Comparison of ENCODE assay signal across 17 cellular contexts in the genomic region with DNA sequence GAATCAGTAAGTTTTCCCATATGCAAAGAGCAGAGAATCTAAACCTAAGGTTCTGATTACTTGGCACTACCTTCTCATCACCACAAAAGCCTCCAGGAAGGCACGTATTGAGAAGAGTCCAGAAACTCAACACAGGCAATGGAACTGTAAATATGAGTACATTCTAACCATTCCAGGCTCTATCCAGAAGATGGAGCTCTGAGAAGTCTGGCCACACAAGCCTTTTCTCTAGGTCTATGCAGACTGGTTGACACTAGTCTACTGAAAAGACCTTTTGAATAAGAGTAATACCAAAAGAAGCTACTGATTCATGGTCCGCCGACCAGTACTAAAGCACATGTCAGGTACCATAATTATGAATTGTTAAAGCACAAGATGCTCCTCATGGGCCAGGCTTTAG. TPM values are rescaled to one million over a fixed set of nuclear protein-coding genes. Genes with fewer than 3 reads are reported as not detected.
DNase-seq lines count a peak whose midpoint lies in the region; ATAC-seq, FAIRE-seq and TF ChIP-seq lines count a peak whose summit lies in the region.
"Had no signal": no experiment of that assay in that cellular context is flagged by ENCODE, and none has a peak within 500 bp of the region (broad histone marks: within the 10 kb centered on the region; RNA-seq: fewer than 3 reads in every experiment).

No MANE protein-coding gene starts in this region.

- no peaks in the 10 kb centered on the region for H3K9me1 ChIP-seq in K562 (ENCODE audit: control insufficient read depth, insufficient read depth, low read length)

- TF ChIP-seq POLR2A in K562 (conservative IDR thresholded peaks at IDR 0.05): no peak

- H3K79me2 ChIP-seq in Karpas-422 (ENCODE audit: low read length) (peaks cover 80% of the 10 kb centered on the region), K562 (ENCODE audit: control insufficient read depth, insufficient read depth, low read length) (peaks cover 69% of the 10 kb centered on the region), osteoblast (ENCODE audit: insufficient read depth, low read length) (peaks cover 86% of the 10 kb centered on the region)

- FAIRE-seq in K562 (lab: Jason Lieb, UNC) (no peak), urothelium cell line (lab: Jason Lieb, UNC) (no peak)
- FAIRE-seq: TTC549 had no signal

- H3K27me3 ChIP-seq in Karpas-422 (ENCODE audit: low read length) (no peaks in the 10 kb centered on the region), K562 (ENCODE audit: control insufficient read depth in 2 of 2, insufficient read depth in 2 of 2, low read length in 2 of 2) (no peaks in the 10 kb centered on the region), osteoblast (ENCODE audit: insufficient read depth, low read length) (no peaks in the 10 kb centered on the region)
- H3K27me3 ChIP-seq: left lung, transverse colon had no signal

- no peak overlapping the region for H3K27ac Mint-ChIP-seq in activated CD8-positive, alpha-beta T cell treated with anti-CD3 and anti-CD28 coated beads for 36 hours
- no peak overlapping the region for H3K27ac Mint-ChIP-seq in activated CD8-positive, alpha-beta T cell treated with anti-CD3 and anti-CD28 coated beads, Interleukin-2, amount 10 ng/mL, durations not matched to agents 7 days and 5 days
- no peak overlapping the region for H3K27ac Mint-ChIP-seq in activated naive CD4-positive, alpha-beta T cell treated with anti-CD3 and anti-CD28 coated beads for 36 hours
- H3K27ac Mint-ChIP-seq: activated naive CD8-positive, alpha-beta T cell treated with anti-CD3 and anti-CD28 coated beads, Interleukin-2, amount 10 ng/mL, durations not matched to agents 7 days and 5 days had no signal

- H3K27me3 Mint-ChIP-seq in activated CD8-positive, alpha-beta T cell treated with anti-CD3 and anti-CD28 coated beads for 36 hours: no peaks in the 10 kb centered on the region
- H3K27me3 Mint-ChIP-seq in activated CD8-positive, alpha-beta T cell treated with anti-CD3 and anti-CD28 coated beads, Interleukin-2, amount 10 ng/mL, durations not matched to agents 7 days and 5 days (ENCODE audit: low read depth): no peaks in the 10 kb centered on the region
- H3K27me3 Mint-ChIP-seq in activated naive CD4-positive, alpha-beta T cell treated with anti-CD3 and anti-CD28 coated beads for 36 hours (ENCODE audit: low read depth): no peaks in the 10 kb centered on the region
- H3K27me3 Mint-ChIP-seq: activated naive CD8-positive, alpha-beta T cell treated with anti-CD3 and anti-CD28 coated beads, Interleukin-2, amount 10 ng/mL, durations not matched to agents 7 days and 5 days; brain had no signal

- H3K9me2 ChIP-seq in Karpas-422 (replicated peaks; ENCODE audit: insufficient read depth, low read length): no peaks in the 10 kb centered on the region

- H3K9me3 ChIP-seq in Karpas-422 (ENCODE audit: low read length) (no peaks in the 10 kb centered on the region), K562 (replicated peaks; ENCODE audit: control insufficient read depth, insufficient read depth, low read depth, low read length) (no peaks in the 10 kb centered on the region), osteoblast (ENCODE audit: low read depth, low read length) (no peaks in the 10 kb centered on the region)
- H3K9me3 ChIP-seq: HAP-1, left lung, transverse colon had no signal

- H3K4me1 ChIP-seq in Karpas-422 (ENCODE audit: low read length): no peaks in the 10 kb centered on the region
- H3K4me1 ChIP-seq in K562 (replicated peaks in 1 of 2; ENCODE audit: control insufficient read depth in 2 of 2, insufficient read depth in 2 of 2, low read length in 2 of 2): 0 out of 5 replicates have a peak, but pooled peaks cover 0 to 4% of the 10 kb centered on the region in 2 experiments
- H3K4me1 ChIP-seq in osteoblast (ENCODE audit: insufficient read depth, low read length): peaks cover 41% of the 10 kb centered on the region

- H3K9ac ChIP-seq in Karpas-422 (ENCODE audit: low read length) (no peak overlapping the region), K562 (ENCODE audit: insufficient read depth in 1 of 2, low read depth in 2 of 2, low read length in 2 of 2) (no peak overlapping the region)

- 91% methylated on average over 3 of the region's 3 CpGs for WGBS in K562 (ENCODE audit: insufficient coverage, low coverage, missing lambda C conversion rate)

- H3K9me3 Mint-ChIP-seq in activated CD8-positive, alpha-beta T cell treated with anti-CD3 and anti-CD28 coated beads for 36 hours: no peaks in the 10 kb centered on the region
- H3K9me3 Mint-ChIP-seq in activated CD8-positive, alpha-beta T cell treated with anti-CD3 and anti-CD28 coated beads, Interleukin-2, amount 10 ng/mL, durations not matched to agents 7 days and 5 days (ENCODE audit: insufficient read depth): no peaks in the 10 kb centered on the region
- no peaks in the 10 kb centered on the region for H3K9me3 Mint-ChIP-seq in activated naive CD4-positive, alpha-beta T cell treated with anti-CD3 and anti-CD28 coated beads for 36 hours
- H3K9me3 Mint-ChIP-seq: activated naive CD8-positive, alpha-beta T cell treated with anti-CD3 and anti-CD28 coated beads, Interleukin-2, amount 10 ng/mL, durations not matched to agents 7 days and 5 days; brain had no signal

- intact Hi-C loops in activated CD8-positive, alpha-beta T cell treated with anti-CD3 and anti-CD28 coated beads for 36 hours (cut with micrococcal nuclease): no loop called here
- intact Hi-C loops in K562 (cut with micrococcal nuclease): no loop called here
- intact Hi-C loops in activated naive CD4-positive, alpha-beta T cell treated with anti-CD3 and anti-CD28 coated beads for 36 hours (cut with micrococcal nuclease): no loop called here

- H3K4me1 Mint-ChIP-seq in activated CD8-positive, alpha-beta T cell treated with anti-CD3 and anti-CD28 coated beads for 36 hours (ENCODE audit: low read depth): peaks cover 35% of the 10 kb centered on the region
- peaks cover 4% of the 10 kb centered on the region for H3K4me1 Mint-ChIP-seq in activated CD8-positive, alpha-beta T cell treated with anti-CD3 and anti-CD28 coated beads, Interleukin-2, amount 10 ng/mL, durations not matched to agents 7 days and 5 days (ENCODE audit: low read depth)
- H3K4me1 Mint-ChIP-seq in activated naive CD4-positive, alpha-beta T cell treated with anti-CD3 and anti-CD28 coated beads for 36 hours (ENCODE audit: low read depth): peaks cover 28% of the 10 kb centered on the region

- TF ChIP-seq EP300 in K562 (IDR thresholded peaks at IDR 0.05; ENCODE audit: low read length): no peak

- H3K4me3 ChIP-seq in Karpas-422 (ENCODE audit: low read length): no peak overlapping the region
- H3K4me3 ChIP-seq in K562: no peak overlapping the region
- H3K4me3 ChIP-seq in osteoblast (ENCODE audit: insufficient read depth, low read length): no peak overlapping the region
- H3K4me3 ChIP-seq: HAP-1, left lung, transverse colon had no signal

- ATAC-seq in activated CD8-positive, alpha-beta T cell treated with anti-CD3 and anti-CD28 coated beads for 36 hours: peak; percentile 55
- ATAC-seq in activated CD8-positive, alpha-beta T cell treated with anti-CD3 and anti-CD28 coated beads, Interleukin-2, amount 10 ng/mL, durations not matched to agents 7 days and 5 days: no peak
- ATAC-seq in K562: peak; percentile 61; the same call in 2 of the 3 replicates
- ATAC-seq: left lung had no signal

- CTCF ChIA-PET in activated CD8-positive, alpha-beta T cell treated with anti-CD3 and anti-CD28 coated beads for 36 hours (lab: Charles Lee): no interaction called here
- CTCF ChIA-PET in activated CD8-positive, alpha-beta T cell treated with anti-CD3 and anti-CD28 coated beads, Interleukin-2, amount 10 ng/mL, durations not matched to agents 7 days and 5 days (lab: Charles Lee): interaction anchor here (0.6 to 2.4 kb wide), 4 partner anchors 9 to 42 kb away, joined by 3 to 11 read pairs (median 5); a partner anchor contains a TSS
- CTCF ChIA-PET in K562 (lab: Yijun Ruan, JAX; ENCODE audit: low intra/inter-chr PET ratio): no interaction called here
- CTCF ChIA-PET in activated naive CD4-positive, alpha-beta T cell treated with anti-CD3 and anti-CD28 coated beads for 36 hours (lab: Charles Lee): interaction anchor here (2.6 to 3.1 kb wide), 2 partner anchors 11 to 12 kb away, joined by 9 to 11 read pairs; a partner anchor contains a TSS

- no TSS peak for BruUV-seq in K562 (replicated peaks; lab: Mats Ljungman, UMichigan)

- TF ChIP-seq RAD21 in K562 (CRISPR knock-in tag; conservative IDR thresholded peaks at IDR 0.05 in 1 of 2, IDR thresholded peaks at IDR 0.05 in 1 of 2): no peak

- H2AFZ ChIP-seq in Karpas-422 (ENCODE audit: low read length): no peak overlapping the region
- no peak overlapping the region for H2AFZ ChIP-seq in K562 (ENCODE audit: low read depth, low read length)
- no peak overlapping the region for H2AFZ ChIP-seq in osteoblast (ENCODE audit: low read length)

- TF ChIP-seq CTCF in activated CD8-positive, alpha-beta T cell treated with anti-CD3 and anti-CD28 coated beads for 36 hours (IDR thresholded peaks at IDR 0.05): no peak
- no peak for TF ChIP-seq CTCF in K562 (IDR thresholded peaks at IDR 0.05 in 2 of 3, conservative IDR thresholded peaks at IDR 0.05 in 1 of 3; ENCODE audit: insufficient read depth in 2 of 3, low read depth in 1 of 3, low read length in 3 of 3)
- peak; percentile 12 for TF ChIP-seq CTCF in osteoblast (IDR thresholded peaks at IDR 0.05; ENCODE audit: extremely low read depth, low read depth, low read length)

- H4K20me1 ChIP-seq in Karpas-422 (ENCODE audit: insufficient read depth, low read depth, low read length) (peaks cover 65% of the 10 kb centered on the region), K562 (replicated peaks; ENCODE audit: control insufficient read depth, insufficient read depth, low read length) (no peaks in the 10 kb centered on the region; the same call in 1 of the 2 replicates), osteoblast (ENCODE audit: insufficient read depth, low read length) (peaks cover 69% of the 10 kb centered on the region)

- H3K4me2 ChIP-seq in Karpas-422 (ENCODE audit: low read depth, low read length, poor library complexity, severe bottlenecking) (no peak overlapping the region), K562 (ENCODE audit: insufficient read depth, low read length) (no peak overlapping the region), osteoblast (ENCODE audit: insufficient read depth, low read length) (no peak overlapping the region)

- H3K36me3 ChIP-seq in Karpas-422 (ENCODE audit: insufficient read depth, low read length) (peaks cover 65% of the 10 kb centered on the region), K562 (ENCODE audit: control insufficient read depth, insufficient read depth, low read length) (peaks cover 63% of the 10 kb centered on the region), osteoblast (ENCODE audit: insufficient read depth, low read length) (peaks cover 48% of the 10 kb centered on the region)

- DNase-seq in activated CD8-positive, alpha-beta T cell treated with anti-CD3 and anti-CD28 coated beads for 36 hours: no peak
- DNase-seq in activated CD8-positive, alpha-beta T cell treated with anti-CD3 and anti-CD28 coated beads, Interleukin-2, amount 10 ng/mL, durations not matched to agents 7 days and 5 days: no peak
- DNase-seq in Karpas-422 (peak; percentile 51), K562 (ENCODE audit: extremely low read depth in 1 of 4, low spot score in 3 of 4) (no peak), osteoblast (ENCODE audit: insufficient read length, low spot score, missing footprints) (no peak), AG08395 (ENCODE audit: low spot score) (no peak), urothelium cell line (ENCODE audit: low spot score) (no peak)
- no peak for DNase-seq in activated naive CD4-positive, alpha-beta T cell treated with anti-CD3 and anti-CD28 coated beads for 36 hours
- DNase-seq: ACHN; activated naive CD8-positive, alpha-beta T cell treated with anti-CD3 and anti-CD28 coated beads, Interleukin-2, amount 10 ng/mL, durations not matched to agents 7 days and 5 days; erythroblast; NCI-H1436; transverse colon had no signal

- no peak overlapping the region for H3K27ac ChIP-seq in Karpas-422 (ENCODE audit: low read length)
- H3K27ac ChIP-seq in K562 (ENCODE audit: extremely low read depth, low read depth, low read length): no peak overlapping the region
- H3K27ac ChIP-seq in osteoblast (ENCODE audit: low read depth, low read length): no peak overlapping the region
- H3K27ac ChIP-seq: left lung, transverse colon had no signal

- peaks cover 29% of the 10 kb centered on the region for H3K36me3 Mint-ChIP-seq in activated CD8-positive, alpha-beta T cell treated with anti-CD3 and anti-CD28 coated beads for 36 hours (ENCODE audit: low read depth)
- H3K36me3 Mint-ChIP-seq in activated CD8-positive, alpha-beta T cell treated with anti-CD3 and anti-CD28 coated beads, Interleukin-2, amount 10 ng/mL, durations not matched to agents 7 days and 5 days (ENCODE audit: low read depth): peaks cover 38% of the 10 kb centered on the region
- H3K36me3 Mint-ChIP-seq in activated naive CD4-positive, alpha-beta T cell treated with anti-CD3 and anti-CD28 coated beads for 36 hours (ENCODE audit: low read depth): peaks cover 15% of the 10 kb centered on the region

- POLR2A ChIA-PET in activated CD8-positive, alpha-beta T cell treated with anti-CD3 and anti-CD28 coated beads for 36 hours (lab: Charles Lee): interaction anchor here (1.2 to 2.8 kb wide), 4 partner anchors 10 to 35 kb away, joined by 4 to 18 read pairs (median 5); a partner anchor contains a TSS
- POLR2A ChIA-PET in activated CD8-positive, alpha-beta T cell treated with anti-CD3 and anti-CD28 coated beads, Interleukin-2, amount 10 ng/mL, durations not matched to agents 7 days and 5 days (lab: Charles Lee): no interaction called here
- POLR2A ChIA-PET in K562 (lab: Yijun Ruan, JAX): interaction anchor here (0.8 to 1.7 kb wide), 4 partner anchors 8 to 12 kb away, joined by 3 to 5 read pairs (median 4); no protein-coding TSS in a partner anchor

- in situ Hi-C loops in K562 (cut with MboI): no loop called here

- H3K4me3 Mint-ChIP-seq in activated CD8-positive, alpha-beta T cell treated with anti-CD3 and anti-CD28 coated beads for 36 hours: no peak overlapping the region
- no peak overlapping the region for H3K4me3 Mint-ChIP-seq in activated CD8-positive, alpha-beta T cell treated with anti-CD3 and anti-CD28 coated beads, Interleukin-2, amount 10 ng/mL, durations not matched to agents 7 days and 5 days
- no peak overlapping the region for H3K4me3 Mint-ChIP-seq in activated naive CD4-positive, alpha-beta T cell treated with anti-CD3 and anti-CD28 coated beads for 36 hours
- H3K4me3 Mint-ChIP-seq: activated naive CD8-positive, alpha-beta T cell treated with anti-CD3 and anti-CD28 coated beads, Interleukin-2, amount 10 ng/mL, durations not matched to agents 7 days and 5 days; brain had no signal

RNA-seq across cellular contexts. Expression of a gene that starts 12.2 kb away (rescaled TPM):
- 10 to 100 TPM; 69.7 to 73.8 TPM for total RNA-seq in activated CD8-positive, alpha-beta T cell treated with anti-CD3 and anti-CD28 coated beads for 36 hours
- total RNA-seq in activated CD8-positive, alpha-beta T cell treated with anti-CD3 and anti-CD28 coated beads, Interleukin-2, amount 10 ng/mL, durations not matched to agents 7 days and 5 days: 10 to 100 TPM; 56.5 to 57.1 TPM
- total RNA-seq in Karpas-422 (2014; rRNA removed; shearing (Covaris generic); ENCODE audit: low replicate concordance): 25.5 and 36.1 TPM in 2 replicates
- 29.1 and 109 TPM in 2 replicates for total RNA-seq in K562 (2011; cell fraction: chromatin; rRNA removed; ENCODE audit: low replicate concordance)
- 55.4 and 58.4 TPM in 2 replicates for total RNA-seq in K562 (2011; cell fraction: nucleolus; rRNA removed)
- 33.2 and 33.4 TPM in 2 replicates for total RNA-seq in K562 (2011; cell fraction: nucleoplasm; rRNA removed)
- 12.3 and 18.7 TPM in 2 replicates for total RNA-seq in K562 (2014; rRNA removed)
- 4.1 and 6.3 TPM in 2 replicates for total RNA-seq in K562 (2014; rRNA removed; fragmentation: Illumina TruSeq; extraction: Trizol)
- total RNA-seq in K562 (2015; rRNA removed; fragmentation: Illumina TruSeq; extraction: Trizol): 9.7 and 10.0 TPM in 2 replicates
- total RNA-seq in K562 (2021): 17.3 and 20.1 TPM in 2 replicates
- polyA plus RNA-seq in K562 (2011; rRNA removed): 24.4 and 35.6 TPM in 2 replicates
- 38.2 and 70.0 TPM in 2 replicates for polyA plus RNA-seq in K562 (2011; cell fraction: cytosol; rRNA removed)
- 114 and 150 TPM in 2 replicates for polyA plus RNA-seq in K562 (2011; cell fraction: nucleus; rRNA removed)
- polyA plus RNA-seq in K562 (2012): 14.6 and 23.0 TPM in 2 replicates
- 15.0 and 16.2 TPM in 2 replicates for polyA plus RNA-seq in K562 (2014; fragmentation: Illumina TruSeq; extraction: Trizol)
- polyA plus RNA-seq in K562 (2014; fragmentation: Nextera tagmentation; extraction: Ambion mirVana): 1 to 10 TPM in 1 of 2 experiments, under 1 TPM in 1; 0.49 to 1.7 TPM
- 17.8 and 21.4 TPM in 2 replicates for polyA plus RNA-seq in K562 (2014; rRNA removed)
- polyA minus RNA-seq in K562 (2011; rRNA and poly(A)+ RNA removed): 14.6 and 22.5 TPM in 2 replicates
- polyA minus RNA-seq in K562 (2011; cell fraction: cytosol; rRNA and poly(A)+ RNA removed): 25.6 and 29.7 TPM in 2 replicates
- polyA minus RNA-seq in K562 (2011; cell fraction: nucleus; rRNA and poly(A)+ RNA removed): 33.0 and 36.1 TPM in 2 replicates
- 17.1 and 17.7 TPM in 2 replicates for total RNA-seq in osteoblast
- 10 to 100 TPM; 27.3 to 28.7 TPM for total RNA-seq in activated naive CD4-positive, alpha-beta T cell treated with anti-CD3 and anti-CD28 coated beads for 36 hours

RNA-seq across cellular contexts. Expression of a gene that starts 19.1 kb away (rescaled TPM):
- total RNA-seq in activated CD8-positive, alpha-beta T cell treated with anti-CD3 and anti-CD28 coated beads for 36 hours: 10 to 100 TPM; 47.7 to 48.0 TPM
- total RNA-seq in activated CD8-positive, alpha-beta T cell treated with anti-CD3 and anti-CD28 coated beads, Interleukin-2, amount 10 ng/mL, durations not matched to agents 7 days and 5 days: 10 to 100 TPM; 49.6 to 50.4 TPM
- total RNA-seq in Karpas-422 (2014; rRNA removed; shearing (Covaris generic); ENCODE audit: low replicate concordance): 93.6 and 104 TPM in 2 replicates
- 178 and 218 TPM in 2 replicates for total RNA-seq in K562 (2011; cell fraction: chromatin; rRNA removed; ENCODE audit: low replicate concordance)
- 134 and 138 TPM in 2 replicates for total RNA-seq in K562 (2011; cell fraction: nucleolus; rRNA removed)
- 174 and 186 TPM in 2 replicates for total RNA-seq in K562 (2011; cell fraction: nucleoplasm; rRNA removed)
- total RNA-seq in K562 (2014; rRNA removed) (46.1 and 50.4 TPM in 2 replicates), K562 (2014; rRNA removed; fragmentation: Illumina TruSeq; extraction: Trizol) (37.6 and 38.9 TPM in 2 replicates), K562 (2015; rRNA removed; fragmentation: Illumina TruSeq; extraction: Trizol) (46.9 and 48.8 TPM in 2 replicates), K562 (2021) (41.3 and 48.0 TPM in 2 replicates), osteoblast (38.0 and 44.9 TPM in 2 replicates)
- polyA plus RNA-seq in K562 (2011; rRNA removed) (60.2 and 102 TPM in 2 replicates), K562 (2014; fragmentation: Illumina TruSeq; extraction: Trizol) (57.1 and 79.3 TPM in 2 replicates), K562 (2014; fragmentation: Nextera tagmentation; extraction: Ambion mirVana) (10 to 100 TPM; 19.6 to 26.3 TPM), K562 (2014; rRNA removed) (69.6 and 78.1 TPM in 2 replicates)
- 75.7 and 102 TPM in 2 replicates for polyA plus RNA-seq in K562 (2011; cell fraction: cytosol; rRNA removed)
- 547 and 559 TPM in 2 replicates for polyA plus RNA-seq in K562 (2011; cell fraction: nucleus; rRNA removed)
- polyA plus RNA-seq in K562 (2012): 50.4 and 55.4 TPM in 2 replicates
- polyA minus RNA-seq in K562 (2011; rRNA and poly(A)+ RNA removed): 43.8 and 51.2 TPM in 2 replicates
- 19.8 and 28.5 TPM in 2 replicates for polyA minus RNA-seq in K562 (2011; cell fraction: cytosol; rRNA and poly(A)+ RNA removed)
- polyA minus RNA-seq in K562 (2011; cell fraction: nucleus; rRNA and poly(A)+ RNA removed): 33.5 and 60.8 TPM in 2 replicates
- total RNA-seq in activated naive CD4-positive, alpha-beta T cell treated with anti-CD3 and anti-CD28 coated beads for 36 hours: 10 to 100 TPM; 64.3 to 68.3 TPM

RNA-seq across cellular contexts. Expression of a gene that starts 35.3 kb away (rescaled TPM):
- 10 to 100 TPM; 15.8 to 17.8 TPM for total RNA-seq in activated CD8-positive, alpha-beta T cell treated with anti-CD3 and anti-CD28 coated beads for 36 hours
- total RNA-seq in activated CD8-positive, alpha-beta T cell treated with anti-CD3 and anti-CD28 coated beads, Interleukin-2, amount 10 ng/mL, durations not matched to agents 7 days and 5 days: 10 to 100 TPM; 19.5 to 20.2 TPM
- total RNA-seq in Karpas-422 (2014; rRNA removed; shearing (Covaris generic); ENCODE audit: low replicate concordance): 3.8 and 7.0 TPM in 2 replicates
- total RNA-seq in K562 (2011; cell fraction: chromatin; rRNA removed; ENCODE audit: low replicate concordance): 5.4 and 13.8 TPM in 2 replicates
- 7.0 and 9.3 TPM in 2 replicates for total RNA-seq in K562 (2011; cell fraction: nucleolus; rRNA removed)
- 6.1 and 6.5 TPM in 2 replicates for total RNA-seq in K562 (2011; cell fraction: nucleoplasm; rRNA removed)
- total RNA-seq in K562 (2014; rRNA removed) (0.64 and 0.98 TPM in 2 replicates), K562 (2014; rRNA removed; fragmentation: Illumina TruSeq; extraction: Trizol) (0.47 and 0.48 TPM in 2 replicates), K562 (2015; rRNA removed; fragmentation: Illumina TruSeq; extraction: Trizol) (0.76 and 0.79 TPM in 2 replicates), K562 (2021) (1.6 and 2.1 TPM in 2 replicates), osteoblast (1.2 and 1.4 TPM in 2 replicates)
- polyA plus RNA-seq in K562 (2011; rRNA removed) (0.84 and 0.93 TPM in 2 replicates), K562 (2014; fragmentation: Illumina TruSeq; extraction: Trizol) (1.1 and 1.5 TPM in 2 replicates), K562 (2014; fragmentation: Nextera tagmentation; extraction: Ambion mirVana) (under 1 TPM; 0.10 to 0.20 TPM), K562 (2014; rRNA removed) (1.3 and 2.7 TPM in 2 replicates)
- polyA plus RNA-seq in K562 (2011; cell fraction: cytosol; rRNA removed): 0.87 and 1.8 TPM in 2 replicates
- polyA plus RNA-seq in K562 (2011; cell fraction: nucleus; rRNA removed): 5.5 and 8.2 TPM in 2 replicates
- polyA plus RNA-seq in K562 (2012): 1.5 and 1.6 TPM in 2 replicates
- polyA minus RNA-seq in K562 (2011; rRNA and poly(A)+ RNA removed): 0.78 and 1.9 TPM in 2 replicates
- polyA minus RNA-seq in K562 (2011; cell fraction: cytosol; rRNA and poly(A)+ RNA removed): 1.8 and 2.0 TPM in 2 replicates
- 2.7 and 3.0 TPM in 2 replicates for polyA minus RNA-seq in K562 (2011; cell fraction: nucleus; rRNA and poly(A)+ RNA removed)
- total RNA-seq in activated naive CD4-positive, alpha-beta T cell treated with anti-CD3 and anti-CD28 coated beads for 36 hours: 1 to 10 TPM; 4.9 to 5.1 TPM

Comparison
In these comparisons a context has a peak if more than half of its experiments do, and no peak if none do; other contexts are left out.
1. CTCF ChIA-PET loops: an anchor here in activated CD8-positive, alpha-beta T cell treated with anti-CD3 and anti-CD28 coated beads, Interleukin-2, amount 10 ng/mL, durations not matched to agents 7 days and 5 days (0.6 to 2.4 kb wide) and activated naive CD4-positive, alpha-beta T cell treated with anti-CD3 and anti-CD28 coated beads for 36 hours (2.6 to 3.1 kb wide); none called in activated CD8-positive, alpha-beta T cell treated with anti-CD3 and anti-CD28 coated beads for 36 hours and K562.